12 cellular contexts compared by ENCODE assay signal in genomic region chr4:128823025-128823661, GRCh38. TPM values are rescaled to one million over a fixed set of nuclear protein-coding genes. Genes with fewer than 3 reads are reported as not detected.
DNase-seq lines count a peak whose midpoint lies in the region; ATAC-seq, FAIRE-seq and TF ChIP-seq lines count a peak whose summit lies in the region.
"Had no signal": no experiment of that assay in that cellular context is flagged by ENCODE, and none has a peak within 500 bp of the region (broad histone marks: within the 10 kb centered on the region; RNA-seq: fewer than 3 reads in every experiment).

No MANE protein-coding gene starts in this region.

- H3K4me1 ChIP-seq in breast epithelium (no peaks in the 10 kb centered on the region), adipocyte (ENCODE audit: control insufficient read depth, insufficient read depth, low read length) (peaks cover 84% of the 10 kb centered on the region), foreskin keratinocyte (peaks cover 25% of the 10 kb centered on the region)

- TF ChIP-seq POLR2A in breast epithelium (IDR thresholded peaks at IDR 0.05), result no peak

- peaks cover 36% of the 10 kb centered on the region for H3K4me1 Mint-ChIP-seq in MCF 10A (ENCODE audit: insufficient read depth, unreplicated experiment)

- peak overlapping the region; percentile 43 for H3K9ac ChIP-seq in adipocyte (ENCODE audit: low read length)
- H3K9ac ChIP-seq: parathyroid adenoma had no signal

- ATAC-seq in foreskin keratinocyte, result peak; percentile 94
- ATAC-seq in HG03025 (IDR thresholded peaks at IDR 0.05; ENCODE audit: low FRiP score, unreplicated experiment), result no peak
- ATAC-seq: activated CD4-positive, CD25-positive, alpha-beta regulatory T cell treated with anti-CD3 and anti-CD28 coated beads, Interleukin-2, amount 50 U/mL, for 24 hours had no signal

- H3K36me3 Mint-ChIP-seq in MCF 10A (ENCODE audit: insufficient read depth, unreplicated experiment), result peaks cover 1% of the 10 kb centered on the region

- intact Hi-C loops in MCF 10A (cut with micrococcal nuclease) (no loop called here), breast epithelium (cut with DNase I; ENCODE audit: low total_unique reads) (no loop called here)

- BruUV-seq in MCF 10A (replicated peaks; lab: Mats Ljungman, UMichigan), result no TSS peak

- POLR2A ChIA-PET in MCF 10A (lab: Yijun Ruan, JAX), result interaction anchor here (0.6 to 3.2 kb wide), 7 partner anchors 10 to 1040 kb away, joined by 3 to 42 read pairs (median 3); no protein-coding TSS in a partner anchor

- peak overlapping the region; percentile 74 for H3K27ac Mint-ChIP-seq in MCF 10A (ENCODE audit: low read depth, unreplicated experiment)

- no peak overlapping the region for H3K4me3 Mint-ChIP-seq in MCF 10A (ENCODE audit: unreplicated experiment)

- H3K4me3 ChIP-seq in breast epithelium, result no peak overlapping the region
- H3K4me3 ChIP-seq in adipocyte (ENCODE audit: low read length), result peak overlapping the region; percentile 36

- no peak overlapping the region for H3K27ac ChIP-seq in breast epithelium
- H3K27ac ChIP-seq in foreskin keratinocyte, result no peak overlapping the region
- H3K27ac ChIP-seq: parathyroid adenoma had no signal

- no peaks in the 10 kb centered on the region for H3K27me3 Mint-ChIP-seq in MCF 10A (ENCODE audit: insufficient read depth, unreplicated experiment)

- CTCF ChIA-PET in MCF 10A (lab: Yijun Ruan, JAX), result interaction anchor here (0.5 to 2.5 kb wide), 7 partner anchors 9 to 250 kb away, joined by 3 to 8 read pairs (median 3); no protein-coding TSS in a partner anchor

- H3K9me3 ChIP-seq in breast epithelium (no peaks in the 10 kb centered on the region), adipocyte (ENCODE audit: control insufficient read depth, low read length) (no peaks in the 10 kb centered on the region)

- DNase-seq in MCF 10A (ENCODE audit: unreplicated experiment), result peak; percentile 67
- no peak for DNase-seq in breast epithelium (ENCODE audit: low spot score in 2 of 2)
- peak; percentile 85 for DNase-seq in adipocyte (ENCODE audit: low read depth)
- DNase-seq in foreskin keratinocyte, result peak; percentile 81 to 90
- peak; percentile 27 for DNase-seq in urothelium cell line (ENCODE audit: low spot score)
- DNase-seq in frontal cortex (ENCODE audit: low spot score in 2 of 2), result no peak
- DNase-seq in T1000 (lab: John Stamatoyannopoulos, UW), result no peak
- DNase-seq: activated naive CD4-positive, alpha-beta T cell; NCI-H1694 treated with DMSO at 0.1 percent for 48 hours had no signal

- no peak for FAIRE-seq in urothelium cell line (lab: Jason Lieb, UNC)
- FAIRE-seq in frontal cortex (lab: Jason Lieb, UNC), result no peak

- H3K9me3 Mint-ChIP-seq in MCF 10A (ENCODE audit: unreplicated experiment), result no peaks in the 10 kb centered on the region

- TF ChIP-seq CTCF in MCF 10A (IDR thresholded peaks at IDR 0.05; ENCODE audit: unreplicated experiment) (no peak), breast epithelium (IDR thresholded peaks at IDR 0.05) (no peak), foreskin keratinocyte (conservative IDR thresholded peaks at IDR 0.05) (no peak)

- no peaks in the 10 kb centered on the region for H3K36me3 ChIP-seq in breast epithelium
- peaks cover 4% of the 10 kb centered on the region for H3K36me3 ChIP-seq in adipocyte (ENCODE audit: control insufficient read depth, insufficient read depth, low read length, severe bottlenecking)

- H3K27me3 ChIP-seq in breast epithelium (no peaks in the 10 kb centered on the region), adipocyte (replicated peaks; ENCODE audit: control insufficient read depth, insufficient read depth, low read length) (no peaks in the 10 kb centered on the region), foreskin keratinocyte (no peaks in the 10 kb centered on the region)

RNA-seq across cellular contexts. Expression of gene JADE1, which starts 13.6 kb away (rescaled TPM):
- 22.7 and 25.9 TPM in 2 replicates for total RNA-seq in MCF 10A (2022)
- 10 to 100 TPM; 51.2 to 86.7 (median 62.6) TPM for total RNA-seq in breast epithelium
- total RNA-seq in foreskin keratinocyte, result 6.7 and 7.9 TPM in 2 replicates
- 2.3 and 2.9 TPM in 2 replicates for polyA plus RNA-seq in foreskin keratinocyte
- total RNA-seq in frontal cortex, result 28.5 TPM

Comparison
In these comparisons a context has a peak if more than half of its experiments do, and no peak if none do; other contexts are left out.
1. DNase-seq: peak in MCF 10A (single experiment), adipocyte (single experiment), foreskin keratinocyte (2 of 2) and urothelium cell line (single experiment); none in breast epithelium (0 of 2), frontal cortex (0 of 2) and T1000 (single experiment).